Comparison of ENCODE assay signal across 1 cellular context in the genomic region with DNA sequence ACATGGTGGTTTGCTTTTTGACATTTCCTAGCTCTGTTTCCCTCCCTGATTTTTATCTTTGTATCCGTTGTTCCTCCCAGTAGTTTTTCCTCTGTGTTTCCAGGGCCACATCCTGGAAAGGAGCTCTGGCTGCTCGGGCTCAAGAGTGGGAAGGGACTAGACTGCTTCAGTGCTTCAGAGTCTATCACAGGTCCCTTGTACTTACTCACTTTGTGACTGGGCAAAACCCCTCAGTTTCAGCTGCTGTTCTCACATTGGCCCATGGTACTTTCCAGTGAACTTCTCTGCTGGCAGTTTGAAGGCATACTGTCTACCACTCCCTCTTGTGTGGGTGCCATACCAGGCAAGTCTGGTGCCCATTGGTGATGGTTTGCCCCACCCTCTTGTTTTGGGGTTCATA.
A peak's percentile ranks its signal among the peaks of the same experiment; 100 is the strongest.
TF ChIP-seq lines count a peak whose summit lies in the region.

No MANE protein-coding gene starts in this region.

TF ChIP-seq in GM12878, 131 proteins besides CTCF, POLR2A, EP300 and RAD21 (continued from another document and continues in another):
- TF ChIP-seq BHLHE40 (IDR thresholded peaks at IDR 0.05; ENCODE audit: borderline replicate concordance in 1 of 2, low read depth in 2 of 2, low read length in 1 of 2), result peak in 1 of 2 experiments; percentile 36; a peak in 1 of 4 replicates
- TF ChIP-seq DPF2 (IDR thresholded peaks at IDR 0.05), result peak; percentile 59; the same call in 1 of the 2 replicates
- no peak for TF ChIP-seq CHD1 (IDR thresholded peaks at IDR 0.05; ENCODE audit: low read depth, low read length)
- peak; percentile 80 to 83 for TF ChIP-seq IKZF2 (IDR thresholded peaks at IDR 0.05)
- TF ChIP-seq CEBPB (IDR thresholded peaks at IDR 0.05; ENCODE audit: borderline replicate concordance in 1 of 2, low read depth in 2 of 2, low read length in 2 of 2), result no peak
- TF ChIP-seq, protein P1, sequence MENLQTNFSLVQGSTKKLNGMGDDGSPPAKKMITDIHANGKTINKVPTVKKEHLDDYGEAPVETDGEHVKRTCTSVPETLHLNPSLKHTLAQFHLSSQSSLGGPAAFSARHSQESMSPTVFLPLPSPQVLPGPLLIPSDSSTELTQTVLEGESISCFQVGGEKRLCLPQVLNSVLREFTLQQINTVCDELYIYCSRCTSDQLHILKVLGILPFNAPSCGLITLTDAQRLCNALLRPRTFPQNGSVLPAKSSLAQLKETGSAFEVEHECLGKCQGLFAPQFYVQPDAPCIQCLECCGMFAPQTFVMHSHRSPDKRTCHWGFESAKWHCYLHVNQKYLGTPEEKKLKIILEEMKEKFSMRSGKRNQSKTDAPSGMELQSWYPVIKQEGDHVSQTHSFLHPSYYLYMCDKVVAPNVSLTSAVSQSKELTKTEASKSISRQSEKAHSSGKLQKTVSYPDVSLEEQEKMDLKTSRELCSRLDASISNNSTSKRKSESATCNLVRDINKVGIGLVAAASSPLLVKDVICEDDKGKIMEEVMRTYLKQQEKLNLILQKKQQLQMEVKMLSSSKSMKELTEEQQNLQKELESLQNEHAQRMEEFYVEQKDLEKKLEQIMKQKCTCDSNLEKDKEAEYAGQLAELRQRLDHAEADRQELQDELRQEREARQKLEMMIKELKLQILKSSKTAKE (IDR thresholded peaks at IDR 0.05; ENCODE audit: low read depth, poor library complexity, severe bottlenecking), result peak; percentile 67
- peak; percentile 33; the same call in 1 of the 2 replicates for TF ChIP-seq MTA2 (IDR thresholded peaks at IDR 0.05; ENCODE audit: low read depth)
- TF ChIP-seq, protein P2, sequence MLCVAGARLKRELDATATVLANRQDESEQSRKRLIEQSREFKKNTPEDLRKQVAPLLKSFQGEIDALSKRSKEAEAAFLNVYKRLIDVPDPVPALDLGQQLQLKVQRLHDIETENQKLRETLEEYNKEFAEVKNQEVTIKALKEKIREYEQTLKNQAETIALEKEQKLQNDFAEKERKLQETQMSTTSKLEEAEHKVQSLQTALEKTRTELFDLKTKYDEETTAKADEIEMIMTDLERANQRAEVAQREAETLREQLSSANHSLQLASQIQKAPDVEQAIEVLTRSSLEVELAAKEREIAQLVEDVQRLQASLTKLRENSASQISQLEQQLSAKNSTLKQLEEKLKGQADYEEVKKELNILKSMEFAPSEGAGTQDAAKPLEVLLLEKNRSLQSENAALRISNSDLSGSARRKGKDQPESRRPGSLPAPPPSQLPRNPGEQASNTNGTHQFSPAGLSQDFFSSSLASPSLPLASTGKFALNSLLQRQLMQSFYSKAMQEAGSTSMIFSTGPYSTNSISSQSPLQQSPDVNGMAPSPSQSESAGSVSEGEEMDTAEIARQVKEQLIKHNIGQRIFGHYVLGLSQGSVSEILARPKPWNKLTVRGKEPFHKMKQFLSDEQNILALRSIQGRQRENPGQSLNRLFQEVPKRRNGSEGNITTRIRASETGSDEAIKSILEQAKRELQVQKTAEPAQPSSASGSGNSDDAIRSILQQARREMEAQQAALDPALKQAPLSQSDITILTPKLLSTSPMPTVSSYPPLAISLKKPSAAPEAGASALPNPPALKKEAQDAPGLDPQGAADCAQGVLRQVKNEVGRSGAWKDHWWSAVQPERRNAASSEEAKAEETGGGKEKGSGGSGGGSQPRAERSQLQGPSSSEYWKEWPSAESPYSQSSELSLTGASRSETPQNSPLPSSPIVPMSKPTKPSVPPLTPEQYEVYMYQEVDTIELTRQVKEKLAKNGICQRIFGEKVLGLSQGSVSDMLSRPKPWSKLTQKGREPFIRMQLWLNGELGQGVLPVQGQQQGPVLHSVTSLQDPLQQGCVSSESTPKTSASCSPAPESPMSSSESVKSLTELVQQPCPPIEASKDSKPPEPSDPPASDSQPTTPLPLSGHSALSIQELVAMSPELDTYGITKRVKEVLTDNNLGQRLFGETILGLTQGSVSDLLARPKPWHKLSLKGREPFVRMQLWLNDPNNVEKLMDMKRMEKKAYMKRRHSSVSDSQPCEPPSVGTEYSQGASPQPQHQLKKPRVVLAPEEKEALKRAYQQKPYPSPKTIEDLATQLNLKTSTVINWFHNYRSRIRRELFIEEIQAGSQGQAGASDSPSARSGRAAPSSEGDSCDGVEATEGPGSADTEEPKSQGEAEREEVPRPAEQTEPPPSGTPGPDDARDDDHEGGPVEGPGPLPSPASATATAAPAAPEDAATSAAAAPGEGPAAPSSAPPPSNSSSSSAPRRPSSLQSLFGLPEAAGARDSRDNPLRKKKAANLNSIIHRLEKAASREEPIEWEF (IDR thresholded peaks at IDR 0.05; ENCODE audit: insufficient replicate concordance, low read depth, low read length), result no peak
- TF ChIP-seq, protein P3, sequence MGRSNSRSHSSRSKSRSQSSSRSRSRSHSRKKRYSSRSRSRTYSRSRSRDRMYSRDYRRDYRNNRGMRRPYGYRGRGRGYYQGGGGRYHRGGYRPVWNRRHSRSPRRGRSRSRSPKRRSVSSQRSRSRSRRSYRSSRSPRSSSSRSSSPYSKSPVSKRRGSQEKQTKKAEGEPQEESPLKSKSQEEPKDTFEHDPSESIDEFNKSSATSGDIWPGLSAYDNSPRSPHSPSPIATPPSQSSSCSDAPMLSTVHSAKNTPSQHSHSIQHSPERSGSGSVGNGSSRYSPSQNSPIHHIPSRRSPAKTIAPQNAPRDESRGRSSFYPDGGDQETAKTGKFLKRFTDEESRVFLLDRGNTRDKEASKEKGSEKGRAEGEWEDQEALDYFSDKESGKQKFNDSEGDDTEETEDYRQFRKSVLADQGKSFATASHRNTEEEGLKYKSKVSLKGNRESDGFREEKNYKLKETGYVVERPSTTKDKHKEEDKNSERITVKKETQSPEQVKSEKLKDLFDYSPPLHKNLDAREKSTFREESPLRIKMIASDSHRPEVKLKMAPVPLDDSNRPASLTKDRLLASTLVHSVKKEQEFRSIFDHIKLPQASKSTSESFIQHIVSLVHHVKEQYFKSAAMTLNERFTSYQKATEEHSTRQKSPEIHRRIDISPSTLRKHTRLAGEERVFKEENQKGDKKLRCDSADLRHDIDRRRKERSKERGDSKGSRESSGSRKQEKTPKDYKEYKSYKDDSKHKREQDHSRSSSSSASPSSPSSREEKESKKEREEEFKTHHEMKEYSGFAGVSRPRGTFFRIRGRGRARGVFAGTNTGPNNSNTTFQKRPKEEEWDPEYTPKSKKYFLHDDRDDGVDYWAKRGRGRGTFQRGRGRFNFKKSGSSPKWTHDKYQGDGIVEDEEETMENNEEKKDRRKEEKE (IDR thresholded peaks at IDR 0.05), result no peak
- TF ChIP-seq ZSCAN29 (IDR thresholded peaks at IDR 0.05), result no peak
- TF ChIP-seq MEF2A (IDR thresholded peaks at IDR 0.05; ENCODE audit: insufficient read depth, low read depth, low read length), result no peak
- TF ChIP-seq, protein P4, sequence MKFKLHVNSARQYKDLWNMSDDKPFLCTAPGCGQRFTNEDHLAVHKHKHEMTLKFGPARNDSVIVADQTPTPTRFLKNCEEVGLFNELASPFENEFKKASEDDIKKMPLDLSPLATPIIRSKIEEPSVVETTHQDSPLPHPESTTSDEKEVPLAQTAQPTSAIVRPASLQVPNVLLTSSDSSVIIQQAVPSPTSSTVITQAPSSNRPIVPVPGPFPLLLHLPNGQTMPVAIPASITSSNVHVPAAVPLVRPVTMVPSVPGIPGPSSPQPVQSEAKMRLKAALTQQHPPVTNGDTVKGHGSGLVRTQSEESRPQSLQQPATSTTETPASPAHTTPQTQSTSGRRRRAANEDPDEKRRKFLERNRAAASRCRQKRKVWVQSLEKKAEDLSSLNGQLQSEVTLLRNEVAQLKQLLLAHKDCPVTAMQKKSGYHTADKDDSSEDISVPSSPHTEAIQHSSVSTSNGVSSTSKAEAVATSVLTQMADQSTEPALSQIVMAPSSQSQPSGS (IDR thresholded peaks at IDR 0.05; ENCODE audit: low read length), result 0 out of 2 replicates have a peak, but pooled peaks have one; percentile 25
- TF ChIP-seq STAT1 (conservative IDR thresholded peaks at IDR 0.05), result no peak
- TF ChIP-seq ZBED1 (IDR thresholded peaks at IDR 0.05; ENCODE audit: borderline replicate concordance), result no peak
- no peak; the same call in 1 of the 2 replicates for TF ChIP-seq SMC3 (IDR thresholded peaks at IDR 0.05; ENCODE audit: borderline replicate concordance, low read length)
- TF ChIP-seq, protein P5, sequence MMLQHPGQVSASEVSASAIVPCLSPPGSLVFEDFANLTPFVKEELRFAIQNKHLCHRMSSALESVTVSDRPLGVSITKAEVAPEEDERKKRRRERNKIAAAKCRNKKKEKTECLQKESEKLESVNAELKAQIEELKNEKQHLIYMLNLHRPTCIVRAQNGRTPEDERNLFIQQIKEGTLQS (IDR thresholded peaks at IDR 0.05; ENCODE audit: borderline replicate concordance, extremely low read depth, low read depth, low read length), result no peak
- TF ChIP-seq KDM1A (IDR thresholded peaks at IDR 0.05; ENCODE audit: borderline replicate concordance), result no peak
- no peak for TF ChIP-seq ZNF207 (IDR thresholded peaks at IDR 0.05; ENCODE audit: borderline replicate concordance)
- 0 out of 2 replicates have a peak, but pooled peaks have one; percentile 47 for TF ChIP-seq NBN (IDR thresholded peaks at IDR 0.05)
- TF ChIP-seq, protein P6, sequence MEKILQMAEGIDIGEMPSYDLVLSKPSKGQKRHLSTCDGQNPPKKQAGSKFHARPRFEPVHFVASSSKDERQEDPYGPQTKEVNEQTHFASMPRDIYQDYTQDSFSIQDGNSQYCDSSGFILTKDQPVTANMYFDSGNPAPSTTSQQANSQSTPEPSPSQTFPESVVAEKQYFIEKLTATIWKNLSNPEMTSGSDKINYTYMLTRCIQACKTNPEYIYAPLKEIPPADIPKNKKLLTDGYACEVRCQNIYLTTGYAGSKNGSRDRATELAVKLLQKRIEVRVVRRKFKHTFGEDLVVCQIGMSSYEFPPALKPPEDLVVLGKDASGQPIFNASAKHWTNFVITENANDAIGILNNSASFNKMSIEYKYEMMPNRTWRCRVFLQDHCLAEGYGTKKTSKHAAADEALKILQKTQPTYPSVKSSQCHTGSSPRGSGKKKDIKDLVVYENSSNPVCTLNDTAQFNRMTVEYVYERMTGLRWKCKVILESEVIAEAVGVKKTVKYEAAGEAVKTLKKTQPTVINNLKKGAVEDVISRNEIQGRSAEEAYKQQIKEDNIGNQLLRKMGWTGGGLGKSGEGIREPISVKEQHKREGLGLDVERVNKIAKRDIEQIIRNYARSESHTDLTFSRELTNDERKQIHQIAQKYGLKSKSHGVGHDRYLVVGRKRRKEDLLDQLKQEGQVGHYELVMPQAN (conservative IDR thresholded peaks at IDR 0.05), result 0 out of 2 replicates have a peak, but pooled peaks have one; percentile 21
- TF ChIP-seq CHD4 (IDR thresholded peaks at IDR 0.05), result no peak
- TF ChIP-seq, protein P7, sequence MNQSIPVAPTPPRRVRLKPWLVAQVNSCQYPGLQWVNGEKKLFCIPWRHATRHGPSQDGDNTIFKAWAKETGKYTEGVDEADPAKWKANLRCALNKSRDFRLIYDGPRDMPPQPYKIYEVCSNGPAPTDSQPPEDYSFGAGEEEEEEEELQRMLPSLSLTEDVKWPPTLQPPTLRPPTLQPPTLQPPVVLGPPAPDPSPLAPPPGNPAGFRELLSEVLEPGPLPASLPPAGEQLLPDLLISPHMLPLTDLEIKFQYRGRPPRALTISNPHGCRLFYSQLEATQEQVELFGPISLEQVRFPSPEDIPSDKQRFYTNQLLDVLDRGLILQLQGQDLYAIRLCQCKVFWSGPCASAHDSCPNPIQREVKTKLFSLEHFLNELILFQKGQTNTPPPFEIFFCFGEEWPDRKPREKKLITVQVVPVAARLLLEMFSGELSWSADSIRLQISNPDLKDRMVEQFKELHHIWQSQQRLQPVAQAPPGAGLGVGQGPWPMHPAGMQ (IDR thresholded peaks at IDR 0.05; ENCODE audit: borderline replicate concordance), result no peak
- peak; percentile 48; the same call in 1 of the 2 replicates for TF ChIP-seq EED (IDR thresholded peaks at IDR 0.05; ENCODE audit: low read depth)
- TF ChIP-seq ZZZ3 (IDR thresholded peaks at IDR 0.05; ENCODE audit: control insufficient read depth, insufficient read length, low read depth), result no peak
- TF ChIP-seq, protein P8, sequence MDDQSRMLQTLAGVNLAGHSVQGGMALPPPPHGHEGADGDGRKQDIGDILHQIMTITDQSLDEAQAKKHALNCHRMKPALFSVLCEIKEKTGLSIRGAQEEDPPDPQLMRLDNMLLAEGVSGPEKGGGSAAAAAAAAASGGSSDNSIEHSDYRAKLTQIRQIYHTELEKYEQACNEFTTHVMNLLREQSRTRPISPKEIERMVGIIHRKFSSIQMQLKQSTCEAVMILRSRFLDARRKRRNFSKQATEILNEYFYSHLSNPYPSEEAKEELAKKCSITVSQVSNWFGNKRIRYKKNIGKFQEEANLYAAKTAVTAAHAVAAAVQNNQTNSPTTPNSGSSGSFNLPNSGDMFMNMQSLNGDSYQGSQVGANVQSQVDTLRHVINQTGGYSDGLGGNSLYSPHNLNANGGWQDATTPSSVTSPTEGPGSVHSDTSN (IDR thresholded peaks at IDR 0.05; ENCODE audit: insufficient replicate concordance, low read depth, low read length), result no peak
- TF ChIP-seq TCF3 (IDR thresholded peaks at IDR 0.05; ENCODE audit: borderline replicate concordance, insufficient read depth, low read depth, low read length), result 0 out of 2 replicates have a peak, but pooled peaks have one; percentile 47
- TF ChIP-seq, protein P9, sequence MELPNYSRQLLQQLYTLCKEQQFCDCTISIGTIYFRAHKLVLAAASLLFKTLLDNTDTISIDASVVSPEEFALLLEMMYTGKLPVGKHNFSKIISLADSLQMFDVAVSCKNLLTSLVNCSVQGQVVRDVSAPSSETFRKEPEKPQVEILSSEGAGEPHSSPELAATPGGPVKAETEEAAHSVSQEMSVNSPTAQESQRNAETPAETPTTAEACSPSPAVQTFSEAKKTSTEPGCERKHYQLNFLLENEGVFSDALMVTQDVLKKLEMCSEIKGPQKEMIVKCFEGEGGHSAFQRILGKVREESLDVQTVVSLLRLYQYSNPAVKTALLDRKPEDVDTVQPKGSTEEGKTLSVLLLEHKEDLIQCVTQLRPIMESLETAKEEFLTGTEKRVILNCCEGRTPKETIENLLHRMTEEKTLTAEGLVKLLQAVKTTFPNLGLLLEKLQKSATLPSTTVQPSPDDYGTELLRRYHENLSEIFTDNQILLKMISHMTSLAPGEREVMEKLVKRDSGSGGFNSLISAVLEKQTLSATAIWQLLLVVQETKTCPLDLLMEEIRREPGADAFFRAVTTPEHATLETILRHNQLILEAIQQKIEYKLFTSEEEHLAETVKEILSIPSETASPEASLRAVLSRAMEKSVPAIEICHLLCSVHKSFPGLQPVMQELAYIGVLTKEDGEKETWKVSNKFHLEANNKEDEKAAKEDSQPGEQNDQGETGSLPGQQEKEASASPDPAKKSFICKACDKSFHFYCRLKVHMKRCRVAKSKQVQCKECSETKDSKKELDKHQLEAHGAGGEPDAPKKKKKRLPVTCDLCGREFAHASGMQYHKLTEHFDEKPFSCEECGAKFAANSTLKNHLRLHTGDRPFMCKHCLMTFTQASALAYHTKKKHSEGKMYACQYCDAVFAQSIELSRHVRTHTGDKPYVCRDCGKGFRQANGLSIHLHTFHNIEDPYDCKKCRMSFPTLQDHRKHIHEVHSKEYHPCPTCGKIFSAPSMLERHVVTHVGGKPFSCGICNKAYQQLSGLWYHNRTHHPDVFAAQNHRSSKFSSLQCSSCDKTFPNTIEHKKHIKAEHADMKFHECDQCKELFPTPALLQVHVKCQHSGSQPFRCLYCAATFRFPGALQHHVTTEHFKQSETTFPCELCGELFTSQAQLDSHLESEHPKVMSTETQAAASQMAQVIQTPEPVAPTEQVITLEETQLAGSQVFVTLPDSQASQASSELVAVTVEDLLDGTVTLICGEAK (IDR thresholded peaks at IDR 0.05; ENCODE audit: borderline replicate concordance), result no peak
- TF ChIP-seq, protein P10, sequence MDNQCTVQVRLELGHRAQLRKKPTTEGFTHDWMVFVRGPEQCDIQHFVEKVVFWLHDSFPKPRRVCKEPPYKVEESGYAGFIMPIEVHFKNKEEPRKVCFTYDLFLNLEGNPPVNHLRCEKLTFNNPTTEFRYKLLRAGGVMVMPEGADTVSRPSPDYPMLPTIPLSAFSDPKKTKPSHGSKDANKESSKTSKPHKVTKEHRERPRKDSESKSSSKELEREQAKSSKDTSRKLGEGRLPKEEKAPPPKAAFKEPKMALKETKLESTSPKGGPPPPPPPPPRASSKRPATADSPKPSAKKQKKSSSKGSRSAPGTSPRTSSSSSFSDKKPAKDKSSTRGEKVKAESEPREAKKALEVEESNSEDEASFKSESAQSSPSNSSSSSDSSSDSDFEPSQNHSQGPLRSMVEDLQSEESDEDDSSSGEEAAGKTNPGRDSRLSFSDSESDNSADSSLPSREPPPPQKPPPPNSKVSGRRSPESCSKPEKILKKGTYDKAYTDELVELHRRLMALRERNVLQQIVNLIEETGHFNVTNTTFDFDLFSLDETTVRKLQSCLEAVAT (IDR thresholded peaks at IDR 0.05), result no peak
